1 cellular context compared by ENCODE assay signal in the genomic region with DNA sequence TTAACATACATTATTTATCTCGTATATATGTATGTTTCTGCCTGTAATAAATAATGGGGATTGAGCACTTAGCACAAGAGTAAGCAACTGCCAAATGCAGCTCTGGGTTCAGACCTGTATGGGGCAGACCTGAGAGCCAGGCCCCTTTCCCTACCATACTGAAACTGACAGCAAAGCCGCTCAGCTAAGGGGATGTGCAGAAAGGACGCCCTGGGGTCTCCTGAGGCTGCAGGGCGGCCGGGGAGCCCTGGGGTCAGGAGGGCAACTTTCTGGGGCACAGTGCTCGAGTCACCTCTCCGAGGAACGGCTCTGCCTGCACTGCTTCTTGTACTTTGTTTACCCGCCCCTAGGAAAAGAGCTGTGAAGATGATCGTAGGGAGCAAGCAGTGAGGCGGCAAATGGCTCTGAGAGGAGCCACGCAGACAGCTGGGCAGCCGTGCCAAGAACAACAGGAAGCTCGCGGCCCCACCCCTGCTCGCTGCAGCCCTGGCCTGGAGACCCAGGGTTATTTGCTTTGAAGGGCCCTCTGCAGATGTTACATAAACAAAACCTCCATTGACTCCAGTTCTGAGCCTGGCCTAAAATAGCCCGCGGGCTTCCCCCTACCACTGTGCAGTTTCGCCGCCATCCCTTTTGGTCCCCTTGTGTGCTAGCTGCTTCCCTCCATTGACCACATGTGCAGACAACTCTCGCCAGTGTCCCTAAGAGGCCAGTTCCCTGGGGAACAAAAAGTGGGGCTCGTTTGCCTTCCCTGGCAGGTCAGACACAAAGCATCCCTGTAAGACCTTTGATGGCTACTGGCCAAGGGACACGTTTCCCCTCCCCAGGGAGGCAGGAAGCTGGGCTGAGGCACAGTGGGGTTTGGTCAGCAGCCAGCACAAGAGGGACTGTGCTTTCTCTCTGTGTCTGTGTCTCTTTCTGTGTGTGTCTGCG.
A peak's percentile ranks its signal among the peaks of the same experiment; 100 is the strongest.
TF ChIP-seq lines count a peak whose summit lies in the region.

No MANE protein-coding gene starts in this region.

TF ChIP-seq in HepG2, 621 proteins besides CTCF, POLR2A, EP300 and RAD21 (continued from another document and continues in another):
- TF ChIP-seq, protein P1, sequence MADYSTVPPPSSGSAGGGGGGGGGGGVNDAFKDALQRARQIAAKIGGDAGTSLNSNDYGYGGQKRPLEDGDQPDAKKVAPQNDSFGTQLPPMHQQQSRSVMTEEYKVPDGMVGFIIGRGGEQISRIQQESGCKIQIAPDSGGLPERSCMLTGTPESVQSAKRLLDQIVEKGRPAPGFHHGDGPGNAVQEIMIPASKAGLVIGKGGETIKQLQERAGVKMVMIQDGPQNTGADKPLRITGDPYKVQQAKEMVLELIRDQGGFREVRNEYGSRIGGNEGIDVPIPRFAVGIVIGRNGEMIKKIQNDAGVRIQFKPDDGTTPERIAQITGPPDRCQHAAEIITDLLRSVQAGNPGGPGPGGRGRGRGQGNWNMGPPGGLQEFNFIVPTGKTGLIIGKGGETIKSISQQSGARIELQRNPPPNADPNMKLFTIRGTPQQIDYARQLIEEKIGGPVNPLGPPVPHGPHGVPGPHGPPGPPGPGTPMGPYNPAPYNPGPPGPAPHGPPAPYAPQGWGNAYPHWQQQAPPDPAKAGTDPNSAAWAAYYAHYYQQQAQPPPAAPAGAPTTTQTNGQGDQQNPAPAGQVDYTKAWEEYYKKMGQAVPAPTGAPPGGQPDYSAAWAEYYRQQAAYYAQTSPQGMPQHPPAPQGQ (CRISPR knock-in tag; IDR thresholded peaks at IDR 0.05; ENCODE audit: borderline replicate concordance) = no peak
- TF ChIP-seq, protein P2, sequence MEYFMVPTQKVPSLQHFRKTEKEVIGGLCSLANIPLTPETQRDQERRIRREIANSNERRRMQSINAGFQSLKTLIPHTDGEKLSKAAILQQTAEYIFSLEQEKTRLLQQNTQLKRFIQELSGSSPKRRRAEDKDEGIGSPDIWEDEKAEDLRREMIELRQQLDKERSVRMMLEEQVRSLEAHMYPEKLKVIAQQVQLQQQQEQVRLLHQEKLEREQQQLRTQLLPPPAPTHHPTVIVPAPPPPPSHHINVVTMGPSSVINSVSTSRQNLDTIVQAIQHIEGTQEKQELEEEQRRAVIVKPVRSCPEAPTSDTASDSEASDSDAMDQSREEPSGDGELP (IDR thresholded peaks at IDR 0.05; ENCODE audit: borderline replicate concordance, low read depth) = peak; percentile 72; the same call in 1 of the 2 replicates
- TF ChIP-seq, protein P3, sequence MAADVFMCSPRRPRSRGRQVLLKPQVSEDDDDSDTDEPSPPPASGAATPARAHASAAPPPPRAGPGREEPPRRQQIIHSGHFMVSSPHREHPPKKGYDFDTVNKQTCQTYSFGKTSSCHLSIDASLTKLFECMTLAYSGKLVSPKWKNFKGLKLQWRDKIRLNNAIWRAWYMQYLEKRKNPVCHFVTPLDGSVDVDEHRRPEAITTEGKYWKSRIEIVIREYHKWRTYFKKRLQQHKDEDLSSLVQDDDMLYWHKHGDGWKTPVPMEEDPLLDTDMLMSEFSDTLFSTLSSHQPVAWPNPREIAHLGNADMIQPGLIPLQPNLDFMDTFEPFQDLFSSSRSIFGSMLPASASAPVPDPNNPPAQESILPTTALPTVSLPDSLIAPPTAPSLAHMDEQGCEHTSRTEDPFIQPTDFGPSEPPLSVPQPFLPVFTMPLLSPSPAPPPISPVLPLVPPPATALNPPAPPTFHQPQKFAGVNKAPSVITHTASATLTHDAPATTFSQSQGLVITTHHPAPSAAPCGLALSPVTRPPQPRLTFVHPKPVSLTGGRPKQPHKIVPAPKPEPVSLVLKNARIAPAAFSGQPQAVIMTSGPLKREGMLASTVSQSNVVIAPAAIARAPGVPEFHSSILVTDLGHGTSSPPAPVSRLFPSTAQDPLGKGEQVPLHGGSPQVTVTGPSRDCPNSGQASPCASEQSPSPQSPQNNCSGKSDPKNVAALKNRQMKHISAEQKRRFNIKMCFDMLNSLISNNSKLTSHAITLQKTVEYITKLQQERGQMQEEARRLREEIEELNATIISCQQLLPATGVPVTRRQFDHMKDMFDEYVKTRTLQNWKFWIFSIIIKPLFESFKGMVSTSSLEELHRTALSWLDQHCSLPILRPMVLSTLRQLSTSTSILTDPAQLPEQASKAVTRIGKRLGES (CRISPR knock-in tag; IDR thresholded peaks at IDR 0.05; ENCODE audit: borderline replicate concordance) = no peak
- no peak for TF ChIP-seq ZNF737 (CRISPR knock-in tag; IDR thresholded peaks at IDR 0.05; ENCODE audit: borderline replicate concordance)
- TF ChIP-seq IRF2 (CRISPR knock-in tag; IDR thresholded peaks at IDR 0.05) = 0 out of 2 replicates have a peak, but pooled peaks have one; percentile 7
- TF ChIP-seq ZNF441 (CRISPR knock-in tag; IDR thresholded peaks at IDR 0.05; ENCODE audit: borderline replicate concordance) = no peak
- no peak for TF ChIP-seq MEIS1 (CRISPR knock-in tag; IDR thresholded peaks at IDR 0.05; ENCODE audit: borderline replicate concordance)
- TF ChIP-seq ZNF3 (CRISPR knock-in tag; IDR thresholded peaks at IDR 0.05) = no peak
- no peak for TF ChIP-seq PAX8 (CRISPR knock-in tag; IDR thresholded peaks at IDR 0.05; ENCODE audit: borderline replicate concordance)
- no peak for TF ChIP-seq MEF2D (CRISPR knock-in tag; IDR thresholded peaks at IDR 0.05)
- TF ChIP-seq SIX4 (CRISPR knock-in tag; IDR thresholded peaks at IDR 0.05) = no peak
- TF ChIP-seq, protein P4, sequence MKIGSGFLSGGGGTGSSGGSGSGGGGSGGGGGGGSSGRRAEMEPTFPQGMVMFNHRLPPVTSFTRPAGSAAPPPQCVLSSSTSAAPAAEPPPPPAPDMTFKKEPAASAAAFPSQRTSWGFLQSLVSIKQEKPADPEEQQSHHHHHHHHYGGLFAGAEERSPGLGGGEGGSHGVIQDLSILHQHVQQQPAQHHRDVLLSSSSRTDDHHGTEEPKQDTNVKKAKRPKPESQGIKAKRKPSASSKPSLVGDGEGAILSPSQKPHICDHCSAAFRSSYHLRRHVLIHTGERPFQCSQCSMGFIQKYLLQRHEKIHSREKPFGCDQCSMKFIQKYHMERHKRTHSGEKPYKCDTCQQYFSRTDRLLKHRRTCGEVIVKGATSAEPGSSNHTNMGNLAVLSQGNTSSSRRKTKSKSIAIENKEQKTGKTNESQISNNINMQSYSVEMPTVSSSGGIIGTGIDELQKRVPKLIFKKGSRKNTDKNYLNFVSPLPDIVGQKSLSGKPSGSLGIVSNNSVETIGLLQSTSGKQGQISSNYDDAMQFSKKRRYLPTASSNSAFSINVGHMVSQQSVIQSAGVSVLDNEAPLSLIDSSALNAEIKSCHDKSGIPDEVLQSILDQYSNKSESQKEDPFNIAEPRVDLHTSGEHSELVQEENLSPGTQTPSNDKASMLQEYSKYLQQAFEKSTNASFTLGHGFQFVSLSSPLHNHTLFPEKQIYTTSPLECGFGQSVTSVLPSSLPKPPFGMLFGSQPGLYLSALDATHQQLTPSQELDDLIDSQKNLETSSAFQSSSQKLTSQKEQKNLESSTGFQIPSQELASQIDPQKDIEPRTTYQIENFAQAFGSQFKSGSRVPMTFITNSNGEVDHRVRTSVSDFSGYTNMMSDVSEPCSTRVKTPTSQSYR (CRISPR knock-in tag; IDR thresholded peaks at IDR 0.05; ENCODE audit: borderline replicate concordance) = no peak
- no peak for TF ChIP-seq GZF1 (CRISPR knock-in tag; IDR thresholded peaks at IDR 0.05)
- no peak for TF ChIP-seq MAZ (IDR thresholded peaks at IDR 0.05; ENCODE audit: borderline replicate concordance, low read depth, low read length)
- TF ChIP-seq MAZ (CRISPR knock-in tag; IDR thresholded peaks at IDR 0.05; ENCODE audit: low read depth) = no peak
- no peak for TF ChIP-seq RBAK (CRISPR knock-in tag; IDR thresholded peaks at IDR 0.05)
- TF ChIP-seq, protein P5, sequence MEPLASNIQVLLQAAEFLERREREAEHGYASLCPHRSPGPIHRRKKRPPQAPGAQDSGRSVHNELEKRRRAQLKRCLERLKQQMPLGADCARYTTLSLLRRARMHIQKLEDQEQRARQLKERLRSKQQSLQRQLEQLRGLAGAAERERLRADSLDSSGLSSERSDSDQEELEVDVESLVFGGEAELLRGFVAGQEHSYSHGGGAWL (CRISPR knock-in tag; IDR thresholded peaks at IDR 0.05) = no peak
- TF ChIP-seq, protein P6, sequence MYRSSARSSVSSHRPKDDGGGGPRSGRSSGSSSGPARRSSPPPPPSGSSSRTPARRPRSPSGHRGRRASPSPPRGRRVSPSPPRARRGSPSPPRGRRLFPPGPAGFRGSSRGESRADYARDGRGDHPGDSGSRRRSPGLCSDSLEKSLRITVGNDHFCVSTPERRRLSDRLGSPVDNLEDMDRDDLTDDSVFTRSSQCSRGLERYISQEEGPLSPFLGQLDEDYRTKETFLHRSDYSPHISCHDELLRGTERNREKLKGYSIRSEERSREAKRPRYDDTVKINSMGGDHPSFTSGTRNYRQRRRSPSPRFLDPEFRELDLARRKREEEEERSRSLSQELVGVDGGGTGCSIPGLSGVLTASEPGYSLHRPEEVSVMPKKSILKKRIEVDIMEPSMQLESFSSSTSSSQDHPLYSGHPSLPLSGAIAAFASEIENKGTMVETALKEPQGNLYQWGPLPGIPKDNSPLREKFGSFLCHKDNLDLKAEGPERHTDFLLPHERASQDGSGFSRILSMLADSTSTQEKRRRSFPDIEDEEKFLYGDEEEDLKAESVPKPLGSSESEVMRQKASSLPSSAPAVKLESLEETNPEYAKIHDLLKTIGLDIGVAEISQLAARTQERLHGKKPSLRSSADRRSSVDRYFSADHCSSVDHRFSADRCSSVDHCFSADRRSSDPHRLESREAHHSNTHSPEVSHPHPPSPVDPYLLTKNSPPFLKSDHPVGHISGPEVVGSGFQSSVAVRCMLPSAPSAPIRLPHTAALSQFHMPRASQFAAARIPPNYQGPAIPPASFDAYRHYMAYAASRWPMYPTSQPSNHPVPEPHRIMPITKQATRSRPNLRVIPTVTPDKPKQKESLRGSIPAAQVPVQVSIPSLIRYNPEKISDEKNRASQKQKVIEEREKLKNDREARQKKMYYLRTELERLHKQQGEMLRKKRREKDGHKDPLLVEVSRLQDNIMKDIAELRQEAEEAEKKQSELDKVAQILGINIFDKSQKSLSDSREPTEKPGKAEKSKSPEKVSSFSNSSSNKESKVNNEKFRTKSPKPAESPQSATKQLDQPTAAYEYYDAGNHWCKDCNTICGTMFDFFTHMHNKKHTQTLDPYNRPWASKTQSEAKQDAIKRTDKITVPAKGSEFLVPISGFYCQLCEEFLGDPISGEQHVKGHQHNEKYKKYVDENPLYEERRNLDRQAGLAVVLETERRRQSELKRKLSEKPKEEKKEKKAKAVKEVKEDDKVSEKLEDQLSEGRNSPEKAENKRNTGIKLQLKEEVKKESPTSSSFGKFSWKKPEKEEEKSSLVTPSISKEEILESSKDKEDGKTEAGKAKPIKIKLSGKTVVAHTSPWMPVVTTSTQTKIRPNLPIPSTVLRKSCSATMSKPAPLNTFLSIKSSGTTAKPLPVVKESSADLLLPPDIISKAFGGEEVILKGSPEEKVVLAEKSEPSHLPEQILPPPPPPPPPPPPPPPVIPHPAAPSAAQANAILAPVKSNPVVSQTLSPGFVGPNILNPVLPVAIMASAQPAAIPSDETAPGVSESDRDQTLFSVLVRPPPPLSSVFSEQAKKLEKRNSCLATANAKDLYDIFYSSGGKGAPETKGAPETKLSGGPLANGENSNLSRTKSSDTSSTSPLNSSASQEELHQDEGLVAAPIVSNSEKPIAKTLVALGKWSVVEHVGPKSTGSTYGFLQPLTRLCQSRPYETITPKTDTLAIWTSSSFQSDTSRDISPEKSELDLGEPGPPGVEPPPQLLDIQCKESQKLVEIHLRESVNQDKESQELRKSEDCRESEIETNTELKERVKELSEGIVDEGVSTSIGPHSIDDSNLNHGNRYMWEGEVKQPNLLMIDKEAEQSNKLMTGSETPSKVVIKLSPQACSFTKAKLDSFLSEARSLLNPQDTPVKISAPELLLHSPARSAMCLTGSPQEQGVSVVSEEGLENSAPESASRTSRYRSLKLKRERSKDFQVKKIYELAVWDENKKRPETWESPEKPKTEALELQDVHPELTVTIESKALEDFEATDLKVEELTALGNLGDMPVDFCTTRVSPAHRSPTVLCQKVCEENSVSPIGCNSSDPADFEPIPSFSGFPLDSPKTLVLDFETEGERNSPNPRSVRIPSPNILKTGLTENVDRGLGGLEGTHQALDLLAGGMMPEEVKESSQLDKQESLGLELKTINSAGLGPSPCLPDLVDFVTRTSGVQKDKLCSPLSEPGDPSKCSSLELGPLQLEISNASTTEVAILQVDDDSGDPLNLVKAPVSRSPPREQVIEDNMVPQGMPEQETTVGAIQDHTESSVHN (CRISPR knock-in tag; IDR thresholded peaks at IDR 0.05) = no peak
- TF ChIP-seq ZFP37 (CRISPR knock-in tag; IDR thresholded peaks at IDR 0.05; ENCODE audit: borderline replicate concordance) = no peak
- no peak for TF ChIP-seq CEBPB (IDR thresholded peaks at IDR 0.05; ENCODE audit: borderline replicate concordance, low read depth, low read length)
- TF ChIP-seq ZNF577 (CRISPR knock-in tag; IDR thresholded peaks at IDR 0.05; ENCODE audit: borderline replicate concordance, low read depth) = no peak
- TF ChIP-seq ARID2 (CRISPR knock-in tag; IDR thresholded peaks at IDR 0.05; ENCODE audit: borderline replicate concordance) = no peak
- TF ChIP-seq PTBP1 (IDR thresholded peaks at IDR 0.05; ENCODE audit: low read depth, low read length, poor library complexity, severe bottlenecking) = no peak
- TF ChIP-seq ARHGAP35 (CRISPR knock-in tag; IDR thresholded peaks at IDR 0.05; ENCODE audit: borderline replicate concordance) = no peak
- no peak for TF ChIP-seq KDM6A (CRISPR knock-in tag; IDR thresholded peaks at IDR 0.05; ENCODE audit: low read depth)
- TF ChIP-seq KDM5B (CRISPR knock-in tag; IDR thresholded peaks at IDR 0.05; ENCODE audit: borderline replicate concordance) = peak; percentile 71; the same call in 1 of the 2 replicates
- no peak for TF ChIP-seq GLI4 (CRISPR knock-in tag; IDR thresholded peaks at IDR 0.05; ENCODE audit: borderline replicate concordance)
- TF ChIP-seq ADNP (CRISPR knock-in tag; IDR thresholded peaks at IDR 0.05) = no peak
- TF ChIP-seq HNRNPL (IDR thresholded peaks at IDR 0.05; ENCODE audit: low read depth, low read length) = no peak
- TF ChIP-seq, protein P7, sequence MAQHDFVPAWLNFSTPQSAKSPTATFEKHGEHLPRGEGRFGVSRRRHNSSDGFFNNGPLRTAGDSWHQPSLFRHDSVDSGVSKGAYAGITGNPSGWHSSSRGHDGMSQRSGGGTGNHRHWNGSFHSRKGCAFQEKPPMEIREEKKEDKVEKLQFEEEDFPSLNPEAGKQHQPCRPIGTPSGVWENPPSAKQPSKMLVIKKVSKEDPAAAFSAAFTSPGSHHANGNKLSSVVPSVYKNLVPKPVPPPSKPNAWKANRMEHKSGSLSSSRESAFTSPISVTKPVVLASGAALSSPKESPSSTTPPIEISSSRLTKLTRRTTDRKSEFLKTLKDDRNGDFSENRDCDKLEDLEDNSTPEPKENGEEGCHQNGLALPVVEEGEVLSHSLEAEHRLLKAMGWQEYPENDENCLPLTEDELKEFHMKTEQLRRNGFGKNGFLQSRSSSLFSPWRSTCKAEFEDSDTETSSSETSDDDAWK (CRISPR knock-in tag; IDR thresholded peaks at IDR 0.05) = no peak
- no peak for TF ChIP-seq ZNF777 (CRISPR knock-in tag; IDR thresholded peaks at IDR 0.05)
- no peak for TF ChIP-seq ZNF563 (CRISPR knock-in tag; IDR thresholded peaks at IDR 0.05)
- no peak for TF ChIP-seq ZNF121 (CRISPR knock-in tag; IDR thresholded peaks at IDR 0.05)
- TF ChIP-seq, protein P8, sequence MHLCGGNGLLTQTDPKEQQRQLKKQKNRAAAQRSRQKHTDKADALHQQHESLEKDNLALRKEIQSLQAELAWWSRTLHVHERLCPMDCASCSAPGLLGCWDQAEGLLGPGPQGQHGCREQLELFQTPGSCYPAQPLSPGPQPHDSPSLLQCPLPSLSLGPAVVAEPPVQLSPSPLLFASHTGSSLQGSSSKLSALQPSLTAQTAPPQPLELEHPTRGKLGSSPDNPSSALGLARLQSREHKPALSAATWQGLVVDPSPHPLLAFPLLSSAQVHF (CRISPR knock-in tag; IDR thresholded peaks at IDR 0.05) = no peak
- TF ChIP-seq ZNF207 (IDR thresholded peaks at IDR 0.05; ENCODE audit: borderline replicate concordance) = no peak
- TF ChIP-seq CCDC6 (CRISPR knock-in tag; IDR thresholded peaks at IDR 0.05) = no peak
- no peak for TF ChIP-seq ZMYM2 (CRISPR knock-in tag; IDR thresholded peaks at IDR 0.05)
- no peak for TF ChIP-seq ZNF619 (CRISPR knock-in tag; IDR thresholded peaks at IDR 0.05)
- TF ChIP-seq SAFB2 (CRISPR knock-in tag; IDR thresholded peaks at IDR 0.05; ENCODE audit: borderline replicate concordance, low read depth) = 0 out of 2 replicates have a peak, but pooled peaks have one; percentile 44
